In genomic region chr3:191695131-191695814, GRCh38 we compare ENCODE assay signal across 29 cellular contexts.
"Had no signal": no experiment of that assay in that cellular context is flagged by ENCODE, and none has a peak within 500 bp of the region (broad histone marks: within the 10 kb centered on the region; RNA-seq: fewer than 3 reads in every experiment).

No MANE protein-coding gene starts in this region.

- DNase-seq: activated CD4-positive, alpha-beta T cell treated with anti-CD3 and anti-CD28 coated beads for 1 hour; activated CD8-positive, alpha-beta memory T cell treated with anti-CD3 and anti-CD28 coated beads, Interleukin-2, amount 10 ng/mL, durations not matched to agents 7 days and 5 days; activated CD8-positive, alpha-beta T cell treated with anti-CD3 and anti-CD28 coated beads, Interleukin-2, amount 10 ng/mL, durations not matched to agents 7 days and 5 days; activated naive CD8-positive, alpha-beta T cell treated with anti-CD3 and anti-CD28 coated beads, Interleukin-2, amount 50 U/mL, for 24 hours; activated T-cell treated with anti-CD3 and anti-CD28 coated beads, Interleukin-2, amount 50 U/mL, for 48 hours; amygdala; cortex of kidney; effector memory CD8-positive, alpha-beta T cell; heart left ventricle; kidney glomerular epithelial cell; lower lobe of right lung; mucosa of descending colon; pancreas; stimulated activated CD4-positive, alpha-beta T cell treated with anti-CD3 and anti-CD28 coated beads, Interleukin-15, amount 100 ng/mL, for 24 hours; stimulated activated CD4-positive, alpha-beta T cell treated with anti-CD3 and anti-CD28 coated beads, Interleukin-2, amount 100 ng/mL, for 24 hours; stimulated activated naive B cell treated with anti-CD40 and anti-IgM and Interleukin-4, amounts not matched to agents 10 μg/mL and 1 μg/mL and 100 μg/mL, for 72 hours; stomach; T-helper 17 cell; T1000; tibial artery; upper lobe of right lung had no signal

- H3K4me1 Mint-ChIP-seq: activated CD8-positive, alpha-beta memory T cell treated with anti-CD3 and anti-CD28 coated beads, Interleukin-2, amount 10 ng/mL, durations not matched to agents 7 days and 5 days; activated naive CD4-positive, alpha-beta T cell treated with anti-CD3 and anti-CD28 coated beads, Interleukin-2, amount 50 U/mL, for 24 hours; activated naive CD8-positive, alpha-beta T cell treated with anti-CD3 and anti-CD28 coated beads, Interleukin-2, amount 50 U/mL, for 24 hours; stimulated activated naive B cell treated with anti-CD40 and anti-IgM and Interleukin-4, amounts not matched to agents 10 μg/mL and 1 μg/mL and 100 μg/mL, for 72 hours; T-helper 17 cell had no signal

- H3K4me3 ChIP-seq: heart left ventricle, lower lobe of right lung, mucosa of descending colon, pancreas, prostate gland, right atrium auricular region, stomach, suprapubic skin, tibial artery, upper lobe of right lung had no signal

- H3K36me3 Mint-ChIP-seq: activated CD8-positive, alpha-beta memory T cell treated with anti-CD3 and anti-CD28 coated beads, Interleukin-2, amount 10 ng/mL, durations not matched to agents 7 days and 5 days; activated naive CD4-positive, alpha-beta T cell treated with anti-CD3 and anti-CD28 coated beads, Interleukin-2, amount 50 U/mL, for 24 hours; natural killer cell treated with Interleukin-12 subunit alpha and Interleukin-12 subunit beta and Interleukin-15 and Interleukin-18, amount 100 ng/mL, for 72 hours; stimulated activated naive B cell treated with anti-CD40 and anti-IgM and Interleukin-4, amounts not matched to agents 10 μg/mL and 1 μg/mL and 100 μg/mL, for 72 hours had no signal

- H3K36me3 ChIP-seq: heart left ventricle, lower lobe of right lung, pancreas, prostate gland, right atrium auricular region, stomach, suprapubic skin, tibial artery, upper lobe of right lung had no signal

- H3K9me3 ChIP-seq: lower lobe of right lung, mucosa of descending colon, pancreas, prostate gland, right atrium auricular region, stomach, suprapubic skin, tibial artery, upper lobe of right lung had no signal

- H3K9me3 Mint-ChIP-seq: activated naive CD4-positive, alpha-beta T cell treated with anti-CD3 and anti-CD28 coated beads, Interleukin-2, amount 50 U/mL, for 24 hours had no signal

- ATAC-seq: activated CD8-positive, alpha-beta memory T cell treated with anti-CD3 and anti-CD28 coated beads, Interleukin-2, amount 10 ng/mL, durations not matched to agents 7 days and 5 days; activated CD8-positive, alpha-beta T cell treated with anti-CD3 and anti-CD28 coated beads, Interleukin-2, amount 10 ng/mL, durations not matched to agents 7 days and 5 days; activated naive CD8-positive, alpha-beta T cell treated with anti-CD3 and anti-CD28 coated beads, Interleukin-2, amount 50 U/mL, for 24 hours; effector memory CD8-positive, alpha-beta T cell; heart left ventricle; left lobe of liver; lower lobe of right lung; mucosa of descending colon; natural killer cell treated with Interleukin-12 subunit alpha and Interleukin-12 subunit beta and Interleukin-15 and Interleukin-18, amount 100 ng/mL, for 72 hours; pancreas; stimulated activated naive B cell treated with anti-CD40 and anti-IgM and Interleukin-4, amounts not matched to agents 10 μg/mL and 1 μg/mL and 100 μg/mL, for 72 hours; T-helper 17 cell; upper lobe of right lung; WTC11 had no signal

- H3K4me1 ChIP-seq: heart left ventricle, lower lobe of right lung, pancreas, prostate gland, right atrium auricular region, stomach, suprapubic skin, tibial artery, upper lobe of right lung had no signal

- H3K27me3 ChIP-seq: heart left ventricle, right atrium auricular region, stomach, suprapubic skin, tibial artery, upper lobe of right lung had no signal

- H3K27ac ChIP-seq: heart left ventricle, lower lobe of right lung, pancreas, prostate gland, right atrium auricular region, stomach, suprapubic skin, tibial artery, upper lobe of right lung had no signal

- H3K27ac Mint-ChIP-seq: activated CD8-positive, alpha-beta memory T cell treated with anti-CD3 and anti-CD28 coated beads, Interleukin-2, amount 10 ng/mL, durations not matched to agents 7 days and 5 days; activated CD8-positive, alpha-beta T cell treated with anti-CD3 and anti-CD28 coated beads, Interleukin-2, amount 10 ng/mL, durations not matched to agents 7 days and 5 days; activated naive CD4-positive, alpha-beta T cell treated with anti-CD3 and anti-CD28 coated beads, Interleukin-2, amount 50 U/mL, for 24 hours; activated naive CD8-positive, alpha-beta T cell treated with anti-CD3 and anti-CD28 coated beads, Interleukin-2, amount 50 U/mL, for 24 hours; activated T-helper 2 cell treated with anti-CD3 and anti-CD28 coated beads, Interferon-gamma antibody, Interleukin-2, Interleukin-4, amounts not matched to agents 10 μg/mL and 5 μg/mL and 100 μg/mL, durations not matched to agents 14 hours and 24 hours and 36 hours; effector memory CD8-positive, alpha-beta T cell; natural killer cell treated with Interleukin-12 subunit alpha and Interleukin-12 subunit beta and Interleukin-15 and Interleukin-18, amount 100 ng/mL, for 72 hours; stimulated activated naive B cell treated with anti-CD40 and anti-IgM and Interleukin-4, amounts not matched to agents 10 μg/mL and 1 μg/mL and 100 μg/mL, for 72 hours; T-helper 17 cell; WTC11 had no signal

- H3K27me3 Mint-ChIP-seq: activated CD8-positive, alpha-beta memory T cell treated with anti-CD3 and anti-CD28 coated beads, Interleukin-2, amount 10 ng/mL, durations not matched to agents 7 days and 5 days; activated naive CD4-positive, alpha-beta T cell treated with anti-CD3 and anti-CD28 coated beads, Interleukin-2, amount 50 U/mL, for 24 hours; activated naive CD8-positive, alpha-beta T cell treated with anti-CD3 and anti-CD28 coated beads, Interleukin-2, amount 50 U/mL, for 24 hours; effector memory CD8-positive, alpha-beta T cell; natural killer cell treated with Interleukin-12 subunit alpha and Interleukin-12 subunit beta and Interleukin-15 and Interleukin-18, amount 100 ng/mL, for 72 hours; stimulated activated naive B cell treated with anti-CD40 and anti-IgM and Interleukin-4, amounts not matched to agents 10 μg/mL and 1 μg/mL and 100 μg/mL, for 72 hours; T-helper 17 cell had no signal

- H3K4me3 Mint-ChIP-seq: activated CD8-positive, alpha-beta memory T cell treated with anti-CD3 and anti-CD28 coated beads, Interleukin-2, amount 10 ng/mL, durations not matched to agents 7 days and 5 days; activated CD8-positive, alpha-beta T cell treated with anti-CD3 and anti-CD28 coated beads, Interleukin-2, amount 10 ng/mL, durations not matched to agents 7 days and 5 days; activated naive CD4-positive, alpha-beta T cell treated with anti-CD3 and anti-CD28 coated beads, Interleukin-2, amount 50 U/mL, for 24 hours; activated naive CD8-positive, alpha-beta T cell treated with anti-CD3 and anti-CD28 coated beads, Interleukin-2, amount 50 U/mL, for 24 hours; effector memory CD8-positive, alpha-beta T cell; natural killer cell treated with Interleukin-12 subunit alpha and Interleukin-12 subunit beta and Interleukin-15 and Interleukin-18, amount 100 ng/mL, for 72 hours; stimulated activated naive B cell treated with anti-CD40 and anti-IgM and Interleukin-4, amounts not matched to agents 10 μg/mL and 1 μg/mL and 100 μg/mL, for 72 hours; T-helper 17 cell; WTC11 had no signal
